13 cellular contexts compared by ENCODE assay signal in the genomic region with DNA sequence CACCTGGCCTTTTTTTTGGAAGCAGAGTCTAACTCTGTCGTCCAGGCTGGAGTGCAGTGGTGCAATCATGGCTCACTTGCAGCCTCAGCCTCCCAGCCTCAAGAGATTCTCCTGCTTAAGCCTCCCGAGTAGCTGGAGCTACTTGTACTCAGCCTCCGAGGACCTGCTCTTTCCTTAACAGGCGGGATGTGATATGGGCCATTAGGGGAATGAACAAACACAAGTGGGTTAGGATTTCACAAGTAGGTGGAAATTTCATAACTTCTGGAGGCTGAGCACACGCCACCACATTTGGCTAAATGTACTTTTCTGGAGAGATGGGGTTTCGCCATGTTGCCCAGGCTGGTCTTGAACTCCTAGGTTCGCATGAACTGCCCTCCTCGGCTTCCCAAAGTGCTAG. TPM values are rescaled to one million over a fixed set of nuclear protein-coding genes. Genes with fewer than 3 reads are reported as not detected.
DNase-seq lines count a peak whose midpoint lies in the region; ATAC-seq and TF ChIP-seq lines count a peak whose summit lies in the region.
"Had no signal": no experiment of that assay in that cellular context is flagged by ENCODE, and none has a peak within 500 bp of the region (broad histone marks: within the 10 kb centered on the region; RNA-seq: fewer than 3 reads in every experiment).

No MANE protein-coding gene starts in this region.

- peak overlapping the region in 6 of 11 experiments; percentile 15 to 43 (median 26); a peak in 5 of 22 replicates for H3K27ac ChIP-seq in BLaER1 treated with 17β-estradiol and CSF1 and Interleukin-3, amounts not matched to agents 10 nM and 100 nM

- H3K9ac ChIP-seq in BLaER1 treated with 17β-estradiol and CSF1 and Interleukin-3, amounts not matched to agents 10 nM and 100 nM: peak overlapping the region in 7 of 11 experiments; percentile 4 to 38 (median 28); a peak in 7 of 22 replicates

- TF ChIP-seq CTCF in cardiac fibroblast (IDR thresholded peaks at IDR 0.05; ENCODE audit: low read depth, low read length) (no peak), nephron (IDR thresholded peaks at IDR 0.05; ENCODE audit: unreplicated experiment in 3 of 3) (no peak), endothelial cell (IDR thresholded peaks at IDR 0.05; ENCODE audit: unreplicated experiment) (no peak)

- H3K4me1 ChIP-seq in BLaER1 treated with 17β-estradiol and CSF1 and Interleukin-3, amounts not matched to agents 10 nM and 100 nM: peaks cover 18 to 54% (median 38%) of the 10 kb centered on the region in 10 experiments
- H3K4me1 ChIP-seq: breast epithelium had no signal

- no peaks in the 10 kb centered on the region for H3K9me3 Mint-ChIP-seq in nephron
- no peaks in the 10 kb centered on the region for H3K9me3 Mint-ChIP-seq in endothelial cell (ENCODE audit: unreplicated experiment)
- H3K9me3 Mint-ChIP-seq: activated T-helper 2 cell treated with anti-CD3 and anti-CD28 coated beads, Interferon-gamma antibody, Interleukin-2, Interleukin-4, amounts not matched to agents 10 μg/mL and 5 μg/mL and 100 μg/mL, durations not matched to agents 14 hours and 24 hours and 36 hours had no signal

- H3K36me3 Mint-ChIP-seq in nephron (ENCODE audit: low read depth) (peaks cover 9% of the 10 kb centered on the region), endothelial cell (ENCODE audit: low read depth, unreplicated experiment) (peaks cover 17% of the 10 kb centered on the region)

- in situ Hi-C loops in KBM-7 (cut with MboI; ENCODE audit: low pct_unique_long_range_greater_than_20kb, low sequenced_read_pairs): no loop called here

- H3K9me3 ChIP-seq in BLaER1 treated with 17β-estradiol and CSF1 and Interleukin-3, amounts not matched to agents 10 nM and 100 nM (replicated peaks in 1 of 11): no peaks in the 10 kb centered on the region
- H3K9me3 ChIP-seq: breast epithelium, heart right ventricle had no signal

- H3K36me3 ChIP-seq in BLaER1 treated with 17β-estradiol and CSF1 and Interleukin-3, amounts not matched to agents 10 nM and 100 nM: peaks cover 8 to 64% (median 44%) of the 10 kb centered on the region in 11 experiments; a peak in 20 of 22 replicates
- H3K36me3 ChIP-seq: breast epithelium had no signal

- peaks cover 23 to 83% (median 74%) of the 10 kb centered on the region in 11 experiments; a peak in 21 of 22 replicates for H4K20me1 ChIP-seq in BLaER1 treated with 17β-estradiol and CSF1 and Interleukin-3, amounts not matched to agents 10 nM and 100 nM

- H3K4me2 ChIP-seq in BLaER1 treated with 17β-estradiol and CSF1 and Interleukin-3, amounts not matched to agents 10 nM and 100 nM: peak overlapping the region in 6 of 11 experiments; percentile 10 to 38 (median 28); a peak in 12 of 22 replicates

- no peak overlapping the region for H3K4me3 ChIP-seq in BLaER1 treated with 17β-estradiol and CSF1 and Interleukin-3, amounts not matched to agents 10 nM and 100 nM
- no peak overlapping the region for H3K4me3 ChIP-seq in cardiac fibroblast (replicated peaks in 1 of 2; ENCODE audit: low read depth in 2 of 2, low read length in 2 of 2)
- H3K4me3 ChIP-seq: breast epithelium, heart right ventricle had no signal

- H3K4me1 Mint-ChIP-seq in nephron (peaks cover 12% of the 10 kb centered on the region), endothelial cell (ENCODE audit: unreplicated experiment) (peaks cover 4% of the 10 kb centered on the region)

- peak; percentile 17 for DNase-seq in LHCN-M2 (ENCODE audit: low read depth)
- DNase-seq in cardiac fibroblast (ENCODE audit: low read depth in 2 of 2): peak; percentile 36 to 56
- no peak for DNase-seq in COLO829 (ENCODE audit: low spot score)
- DNase-seq in KBM-7: no peak
- no peak for DNase-seq in endothelial cell (ENCODE audit: low spot score)
- DNase-seq: activated CD4-positive, alpha-beta T cell treated with anti-CD3 and anti-CD28 coated beads for 36 hours; heart right ventricle; T-helper 2 cell had no signal

- H3K27ac Mint-ChIP-seq in nephron: no peak overlapping the region
- H3K27ac Mint-ChIP-seq in endothelial cell (ENCODE audit: unreplicated experiment): no peak overlapping the region
- H3K27ac Mint-ChIP-seq: activated CD4-positive, alpha-beta T cell treated with anti-CD3 and anti-CD28 coated beads for 36 hours; activated T-helper 2 cell treated with anti-CD3 and anti-CD28 coated beads, Interferon-gamma antibody, Interleukin-2, Interleukin-4, amounts not matched to agents 10 μg/mL and 5 μg/mL and 100 μg/mL, durations not matched to agents 14 hours and 24 hours and 36 hours had no signal

- H3K27me3 Mint-ChIP-seq in nephron (ENCODE audit: low read depth) (no peaks in the 10 kb centered on the region), endothelial cell (ENCODE audit: unreplicated experiment) (peaks cover 3% of the 10 kb centered on the region)
- H3K27me3 Mint-ChIP-seq: activated CD4-positive, alpha-beta T cell treated with anti-CD3 and anti-CD28 coated beads for 36 hours had no signal

- H3K4me3 Mint-ChIP-seq in nephron (peak overlapping the region in 2 of 3 experiments; percentile 36 to 56), endothelial cell (ENCODE audit: unreplicated experiment) (no peak overlapping the region)
- H3K4me3 Mint-ChIP-seq: activated CD4-positive, alpha-beta T cell treated with anti-CD3 and anti-CD28 coated beads for 36 hours had no signal

- no peak for ATAC-seq in HG03045 (IDR thresholded peaks at IDR 0.05; ENCODE audit: unreplicated experiment)
- ATAC-seq: activated CD4-positive, alpha-beta T cell treated with anti-CD3 and anti-CD28 coated beads for 36 hours had no signal

- no peaks in the 10 kb centered on the region for H3K27me3 ChIP-seq in BLaER1 treated with 17β-estradiol and CSF1 and Interleukin-3, amounts not matched to agents 10 nM and 100 nM
- H3K27me3 ChIP-seq: breast epithelium, heart right ventricle had no signal

RNA-seq across cellular contexts. Expression of gene PAM16, which starts 4.1 kb away (rescaled TPM):
- 48.1 and 62.2 TPM in 2 replicates for total RNA-seq in LHCN-M2 (2014; rRNA removed)
- polyA plus RNA-seq in LHCN-M2 (2012): 37.4 TPM
- 29.5 TPM for total RNA-seq in endothelial cell (ENCODE audit: unreplicated experiment)

RNA-seq across cellular contexts. Expression of gene VASN, which starts 24.6 kb away (rescaled TPM):
- total RNA-seq in LHCN-M2 (2014; rRNA removed) (7.1 and 12.5 TPM in 2 replicates), endothelial cell (ENCODE audit: unreplicated experiment) (0.67 TPM)
- polyA plus RNA-seq in LHCN-M2 (2012): 19.7 TPM
- total RNA-seq: activated CD4-positive, alpha-beta T cell treated with anti-CD3 and anti-CD28 coated beads for 36 hours; activated T-helper 2 cell treated with anti-CD3 and anti-CD28 coated beads, Interferon-gamma antibody, Interleukin-2, Interleukin-4, amounts not matched to agents 10 μg/mL and 5 μg/mL and 100 μg/mL, durations not matched to agents 14 hours and 24 hours and 36 hours had no signal

RNA-seq across cellular contexts. Expression of gene GLIS2, which starts 31.1 kb away (rescaled TPM):
- 1.1 and 1.3 TPM in 2 replicates for total RNA-seq in LHCN-M2 (2014; rRNA removed)
- polyA plus RNA-seq in LHCN-M2 (2012): 13.5 TPM
- 1.6 TPM for total RNA-seq in endothelial cell (ENCODE audit: unreplicated experiment)

Comparison
In these comparisons a context has a peak if more than half of its experiments do, and no peak if none do; other contexts are left out.
1. DNase-seq: peak in LHCN-M2 (single experiment) and cardiac fibroblast (2 of 2); none in COLO829 (single experiment), KBM-7 (single experiment) and endothelial cell (single experiment).